ENCODE assay signal across 1 cellular context in the genomic region with DNA sequence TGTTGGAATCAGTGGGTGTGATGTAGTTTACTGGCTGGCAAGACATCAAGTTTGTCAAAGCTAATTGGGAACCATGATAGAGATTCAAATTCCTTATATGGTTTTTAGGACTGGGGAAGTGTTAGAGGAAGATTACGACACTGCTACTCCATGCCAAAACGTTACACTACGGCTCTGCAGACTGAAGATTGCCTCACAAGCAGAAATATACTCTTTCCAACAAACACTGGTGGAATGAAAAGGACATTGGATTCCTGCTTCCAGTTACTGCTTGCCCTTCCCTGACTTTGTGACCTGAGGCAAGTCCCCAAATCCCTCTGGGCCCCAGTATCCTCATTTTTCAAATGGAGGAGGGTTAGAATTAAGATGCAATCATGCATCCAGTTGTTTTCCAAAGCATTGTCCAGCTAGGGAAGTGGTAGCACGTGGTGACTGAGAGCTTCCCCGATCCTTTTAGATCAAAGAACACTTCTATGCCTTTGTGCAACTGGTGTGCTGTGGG.
A peak's percentile ranks its signal among the peaks of the same experiment; 100 is the strongest.
TF ChIP-seq lines count a peak whose summit lies in the region.

No MANE protein-coding gene starts in this region.

TF ChIP-seq in liver, 16 proteins besides CTCF, POLR2A, EP300 and RAD21 (continued from another document):
- TF ChIP-seq, protein P1, sequence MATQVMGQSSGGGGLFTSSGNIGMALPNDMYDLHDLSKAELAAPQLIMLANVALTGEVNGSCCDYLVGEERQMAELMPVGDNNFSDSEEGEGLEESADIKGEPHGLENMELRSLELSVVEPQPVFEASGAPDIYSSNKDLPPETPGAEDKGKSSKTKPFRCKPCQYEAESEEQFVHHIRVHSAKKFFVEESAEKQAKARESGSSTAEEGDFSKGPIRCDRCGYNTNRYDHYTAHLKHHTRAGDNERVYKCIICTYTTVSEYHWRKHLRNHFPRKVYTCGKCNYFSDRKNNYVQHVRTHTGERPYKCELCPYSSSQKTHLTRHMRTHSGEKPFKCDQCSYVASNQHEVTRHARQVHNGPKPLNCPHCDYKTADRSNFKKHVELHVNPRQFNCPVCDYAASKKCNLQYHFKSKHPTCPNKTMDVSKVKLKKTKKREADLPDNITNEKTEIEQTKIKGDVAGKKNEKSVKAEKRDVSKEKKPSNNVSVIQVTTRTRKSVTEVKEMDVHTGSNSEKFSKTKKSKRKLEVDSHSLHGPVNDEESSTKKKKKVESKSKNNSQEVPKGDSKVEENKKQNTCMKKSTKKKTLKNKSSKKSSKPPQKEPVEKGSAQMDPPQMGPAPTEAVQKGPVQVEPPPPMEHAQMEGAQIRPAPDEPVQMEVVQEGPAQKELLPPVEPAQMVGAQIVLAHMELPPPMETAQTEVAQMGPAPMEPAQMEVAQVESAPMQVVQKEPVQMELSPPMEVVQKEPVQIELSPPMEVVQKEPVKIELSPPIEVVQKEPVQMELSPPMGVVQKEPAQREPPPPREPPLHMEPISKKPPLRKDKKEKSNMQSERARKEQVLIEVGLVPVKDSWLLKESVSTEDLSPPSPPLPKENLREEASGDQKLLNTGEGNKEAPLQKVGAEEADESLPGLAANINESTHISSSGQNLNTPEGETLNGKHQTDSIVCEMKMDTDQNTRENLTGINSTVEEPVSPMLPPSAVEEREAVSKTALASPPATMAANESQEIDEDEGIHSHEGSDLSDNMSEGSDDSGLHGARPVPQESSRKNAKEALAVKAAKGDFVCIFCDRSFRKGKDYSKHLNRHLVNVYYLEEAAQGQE (IDR thresholded peaks at IDR 0.05): peak; percentile 52
- TF ChIP-seq FOXA1 (IDR thresholded peaks at IDR 0.05) (peak; percentile 7), TAF1 (conservative IDR thresholded peaks at IDR 0.05) (no peak), FOXA2 (IDR thresholded peaks at IDR 0.05) (peak; percentile 54), HNF4A (conservative IDR thresholded peaks at IDR 0.05) (peak; percentile 55 to 63), YY1 (IDR thresholded peaks at IDR 0.05) (peak; percentile 82), HNF4G (IDR thresholded peaks at IDR 0.05) (no peak)
- TF ChIP-seq, protein P2, sequence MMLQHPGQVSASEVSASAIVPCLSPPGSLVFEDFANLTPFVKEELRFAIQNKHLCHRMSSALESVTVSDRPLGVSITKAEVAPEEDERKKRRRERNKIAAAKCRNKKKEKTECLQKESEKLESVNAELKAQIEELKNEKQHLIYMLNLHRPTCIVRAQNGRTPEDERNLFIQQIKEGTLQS (IDR thresholded peaks at IDR 0.05): no peak
- TF ChIP-seq, protein P3, sequence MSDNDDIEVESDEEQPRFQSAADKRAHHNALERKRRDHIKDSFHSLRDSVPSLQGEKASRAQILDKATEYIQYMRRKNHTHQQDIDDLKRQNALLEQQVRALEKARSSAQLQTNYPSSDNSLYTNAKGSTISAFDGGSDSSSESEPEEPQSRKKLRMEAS (IDR thresholded peaks at IDR 0.05): peak; percentile 83
TF ChIP-seq in liver: peak in this region for 12.
